ENCODE assay signal across 8 cellular contexts in the genomic region with DNA sequence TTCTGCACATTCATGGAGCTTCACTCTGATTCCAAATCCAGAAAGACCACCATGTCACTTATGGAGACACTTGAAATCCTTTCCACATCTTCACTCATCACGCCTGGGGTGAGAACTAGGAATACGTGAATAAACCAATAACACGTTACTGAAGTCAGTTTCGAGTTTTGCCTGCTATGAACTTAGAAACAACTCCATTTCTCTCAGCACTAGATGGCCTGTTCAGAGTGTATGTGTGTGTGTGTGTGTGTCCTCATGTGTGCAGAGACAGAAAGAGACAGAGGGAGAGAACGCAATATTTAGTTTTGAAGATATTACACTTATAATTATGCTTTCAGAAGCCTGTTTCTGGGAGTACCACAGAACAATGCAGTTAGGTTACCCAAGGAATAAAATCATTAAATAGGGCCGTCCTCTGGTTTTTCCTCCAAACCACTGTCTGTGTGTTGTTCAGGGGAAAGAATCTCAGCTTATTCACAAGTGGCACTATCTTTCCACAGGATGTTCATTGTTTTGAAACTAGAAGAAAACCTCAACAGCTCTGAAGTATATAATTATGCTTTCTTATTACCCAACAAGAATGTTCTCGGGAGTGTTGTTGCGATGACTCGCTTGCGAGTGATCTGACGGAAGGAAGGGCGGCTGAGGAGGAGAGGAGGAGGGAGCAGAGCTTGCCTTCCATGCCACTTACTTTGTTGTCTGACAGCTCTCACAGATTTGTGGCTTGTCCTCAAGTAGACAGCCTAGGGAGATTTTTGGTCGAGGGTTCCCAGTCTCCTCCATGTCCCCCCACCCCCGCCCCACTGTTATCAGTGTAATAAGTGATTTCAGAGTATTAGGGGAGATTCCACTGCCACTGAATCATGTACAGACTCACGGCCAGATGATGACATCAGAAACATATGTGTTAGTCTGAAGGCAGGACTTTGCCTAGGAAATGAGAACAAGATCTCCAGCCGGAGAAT.
DNase-seq lines count a peak whose midpoint lies in the region; ATAC-seq and TF ChIP-seq lines count a peak whose summit lies in the region.

No MANE protein-coding gene starts in this region.

- no peaks in the 10 kb centered on the region for H3K9me3 ChIP-seq in AG04450 (ENCODE audit: control insufficient read depth, insufficient read depth, low read length)

- no peaks in the 10 kb centered on the region for H3K27me3 ChIP-seq in AG04450 (ENCODE audit: control insufficient read depth, insufficient read depth, low read length)
- no peaks in the 10 kb centered on the region for H3K27me3 ChIP-seq in H7 (ENCODE audit: control insufficient read depth, insufficient read depth, low read length)

- H3K27ac ChIP-seq in AG04450 (ENCODE audit: low read depth, low read length), result peak overlapping the region; percentile 100

- H3K36me3 ChIP-seq in H7 (replicated peaks; ENCODE audit: control insufficient read depth, insufficient read depth, low read length), result no peaks in the 10 kb centered on the region

- no peak for TF ChIP-seq CTCF in AG04450 (IDR thresholded peaks at IDR 0.05; ENCODE audit: low read depth, low read length)

- intact Hi-C loops in sciatic nerve (cut with DNase I), result no loop called here

- POLR2A ChIA-PET in AG04450 (lab: Yijun Ruan, JAX), result interaction anchor here (0.8 kb wide), 1 partner anchor 12 kb away, joined by 3 read pairs; no protein-coding TSS in a partner anchor

- DNase-seq in AG04450 (ENCODE audit: low read depth, low spot score) (peak; percentile 85), NCI-H226 (peak; percentile 94), activated T-cell treated with anti-CD3 and anti-CD28 coated beads for 48 hours (ENCODE audit: low read depth) (peak; percentile 46), fibroblast of peridontal ligament (ENCODE audit: extremely low read depth) (peak; percentile 97), sciatic nerve (ENCODE audit: low spot score) (peak; percentile 66), H7 (no peak)

- H3K4me3 ChIP-seq in AG04450 (ENCODE audit: low read depth, low read length) (peak overlapping the region; percentile 51), H7 (ENCODE audit: insufficient read depth, low read depth, low read length) (no peak overlapping the region)

- ATAC-seq in sciatic nerve (peak; percentile 92), GM18861 (IDR thresholded peaks at IDR 0.05; ENCODE audit: unreplicated experiment) (no peak), HG02981 (IDR thresholded peaks at IDR 0.05; ENCODE audit: unreplicated experiment) (no peak)

- CTCF ChIA-PET in AG04450 (lab: Charles Lee), result interaction anchor here (0.7 kb wide), 1 partner anchor 8 kb away, joined by 3 read pairs; no protein-coding TSS in a partner anchor
